ENCODE assay signal across 23 cellular contexts in the genomic region with DNA sequence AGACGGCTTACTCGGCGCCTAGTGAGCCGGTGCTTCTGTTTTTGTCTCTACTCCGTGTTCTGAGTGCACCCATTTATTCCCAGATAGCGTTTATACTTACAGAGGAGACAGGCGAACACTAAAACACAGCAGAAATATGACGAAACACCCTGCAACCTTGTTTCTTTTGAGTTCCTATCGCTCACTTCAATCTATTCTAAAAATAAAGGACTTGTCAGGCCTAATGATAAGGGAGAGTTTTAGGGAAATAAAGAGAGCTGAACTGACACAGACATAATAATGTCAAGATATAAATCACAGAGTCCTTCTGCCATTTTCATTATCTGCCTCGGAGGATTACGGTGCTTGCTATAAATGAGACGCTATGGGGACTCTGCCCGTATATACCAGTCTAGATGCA.
DNase-seq lines count a peak whose midpoint lies in the region; ATAC-seq and TF ChIP-seq lines count a peak whose summit lies in the region.
"Had no signal": no experiment of that assay in that cellular context is flagged by ENCODE, and none has a peak within 500 bp of the region (broad histone marks: within the 10 kb centered on the region; RNA-seq: fewer than 3 reads in every experiment).

No MANE protein-coding gene starts in this region.

- POLR2A ChIA-PET in activated CD8-positive, alpha-beta T cell treated with anti-CD3 and anti-CD28 coated beads for 36 hours (lab: Charles Lee), result no interaction called here

- H3K36me3 ChIP-seq in WERI-Rb-1, result no peaks in the 10 kb centered on the region
- H3K36me3 ChIP-seq: BE2C, BLaER1 had no signal

- TF ChIP-seq CTCF in WERI-Rb-1 (IDR thresholded peaks at IDR 0.05; ENCODE audit: low read depth, low read length) (no peak), endothelial cell (IDR thresholded peaks at IDR 0.05; ENCODE audit: unreplicated experiment) (no peak)
- TF ChIP-seq CTCF in activated CD8-positive, alpha-beta T cell treated with anti-CD3 and anti-CD28 coated beads for 36 hours (IDR thresholded peaks at IDR 0.05), result no peak

- peaks cover 40% of the 10 kb centered on the region for H3K9me3 Mint-ChIP-seq in endothelial cell (ENCODE audit: unreplicated experiment)
- H3K9me3 Mint-ChIP-seq in activated CD8-positive, alpha-beta T cell treated with anti-CD3 and anti-CD28 coated beads for 36 hours, result no peaks in the 10 kb centered on the region

- no peaks in the 10 kb centered on the region for H3K9me3 ChIP-seq in WERI-Rb-1 (ENCODE audit: severe bottlenecking)
- H3K9me3 ChIP-seq: BE2C, BLaER1 had no signal

- peak overlapping the region; percentile 2; the same call in 1 of the 2 replicates for H3K4me3 ChIP-seq in WERI-Rb-1 (ENCODE audit: low read depth, low read length)
- H3K4me3 ChIP-seq: BLaER1, GM12878 had no signal

- H3K4me3 Mint-ChIP-seq in endothelial cell (ENCODE audit: unreplicated experiment), result peak overlapping the region; percentile 65
- no peak overlapping the region for H3K4me3 Mint-ChIP-seq in activated CD8-positive, alpha-beta T cell treated with anti-CD3 and anti-CD28 coated beads for 36 hours
- H3K4me3 Mint-ChIP-seq: CD14-positive monocyte; CD4-positive, alpha-beta memory T cell; CD4-positive, CD25-positive, alpha-beta regulatory T cell; CD8-positive, alpha-beta memory T cell had no signal

- DNase-seq in DMS153 treated with DMSO at 0.1 percent for 48 hours (lab: John Stamatoyannopoulos, UW; ENCODE audit: unreplicated experiment), result peak; percentile 41
- no peak for DNase-seq in WERI-Rb-1
- DNase-seq in endothelial cell (ENCODE audit: low spot score), result no peak
- DNase-seq in activated CD8-positive, alpha-beta T cell treated with anti-CD3 and anti-CD28 coated beads for 36 hours, result no peak
- no peak for DNase-seq in mesenteric fat pad (ENCODE audit: low spot score)
- DNase-seq: 8988T; ACHN; BE2C; C1 segment of cervical spinal cord; CD4-positive, alpha-beta memory T cell; CD4-positive, CD25-positive, alpha-beta regulatory T cell; CD8-positive, alpha-beta memory T cell; COR-L47; DMS 273 treated with DMSO at 0.1 percent for 48 hours; DMS53; DMS79; DND-41; EL; GDM1 had no signal

- H3K27ac Mint-ChIP-seq in endothelial cell (ENCODE audit: unreplicated experiment), result no peak overlapping the region
- H3K27ac Mint-ChIP-seq in activated CD8-positive, alpha-beta T cell treated with anti-CD3 and anti-CD28 coated beads for 36 hours, result no peak overlapping the region
- H3K27ac Mint-ChIP-seq: CD14-positive monocyte; CD4-positive, alpha-beta memory T cell; CD4-positive, CD25-positive, alpha-beta regulatory T cell; CD8-positive, alpha-beta memory T cell had no signal

- no peaks in the 10 kb centered on the region for H3K4me1 Mint-ChIP-seq in endothelial cell (ENCODE audit: unreplicated experiment)
- no peaks in the 10 kb centered on the region for H3K4me1 Mint-ChIP-seq in activated CD8-positive, alpha-beta T cell treated with anti-CD3 and anti-CD28 coated beads for 36 hours (ENCODE audit: low read depth)
- H3K4me1 Mint-ChIP-seq: CD14-positive monocyte; CD4-positive, alpha-beta memory T cell; CD4-positive, CD25-positive, alpha-beta regulatory T cell; CD8-positive, alpha-beta memory T cell had no signal

- no peaks in the 10 kb centered on the region for H3K27me3 ChIP-seq in WERI-Rb-1 (ENCODE audit: insufficient read depth, low read depth, severe bottlenecking)
- H3K27me3 ChIP-seq: BLaER1 had no signal

- ATAC-seq in activated CD8-positive, alpha-beta T cell treated with anti-CD3 and anti-CD28 coated beads for 36 hours, result no peak
- ATAC-seq in HG02970 (IDR thresholded peaks at IDR 0.05; ENCODE audit: low FRiP score, unreplicated experiment), result no peak
- ATAC-seq: GM12878 had no signal

- intact Hi-C loops in activated CD8-positive, alpha-beta T cell treated with anti-CD3 and anti-CD28 coated beads for 36 hours (cut with micrococcal nuclease), result no loop called here

- peak overlapping the region; percentile 38 for H3K27ac ChIP-seq in WERI-Rb-1
- H3K27ac ChIP-seq: BLaER1 had no signal

- CTCF ChIA-PET in activated CD8-positive, alpha-beta T cell treated with anti-CD3 and anti-CD28 coated beads for 36 hours (lab: Charles Lee), result interaction anchor here (1.5 kb wide), 1 partner anchor 18 kb away, joined by 3 read pairs; no protein-coding TSS in a partner anchor

- no peaks in the 10 kb centered on the region for H3K27me3 Mint-ChIP-seq in endothelial cell (ENCODE audit: unreplicated experiment)
- no peaks in the 10 kb centered on the region for H3K27me3 Mint-ChIP-seq in activated CD8-positive, alpha-beta T cell treated with anti-CD3 and anti-CD28 coated beads for 36 hours
- H3K27me3 Mint-ChIP-seq: CD4-positive, alpha-beta memory T cell; CD4-positive, CD25-positive, alpha-beta regulatory T cell; CD8-positive, alpha-beta memory T cell had no signal

- H3K36me3 Mint-ChIP-seq in endothelial cell (ENCODE audit: low read depth, unreplicated experiment), result peaks cover 6% of the 10 kb centered on the region
- no peaks in the 10 kb centered on the region for H3K36me3 Mint-ChIP-seq in activated CD8-positive, alpha-beta T cell treated with anti-CD3 and anti-CD28 coated beads for 36 hours (ENCODE audit: low read depth)
- H3K36me3 Mint-ChIP-seq: CD14-positive monocyte; CD4-positive, alpha-beta memory T cell; CD4-positive, CD25-positive, alpha-beta regulatory T cell had no signal
